In genomic region chr18:31247574-31248199, GRCh38 we compare ENCODE assay signal across 14 cellular contexts.
DNase-seq lines count a peak whose midpoint lies in the region; ATAC-seq, FAIRE-seq and TF ChIP-seq lines count a peak whose summit lies in the region.
"Had no signal": no experiment of that assay in that cellular context is flagged by ENCODE, and none has a peak within 500 bp of the region (broad histone marks: within the 10 kb centered on the region; RNA-seq: fewer than 3 reads in every experiment).

No MANE protein-coding gene starts in this region.

- no peaks in the 10 kb centered on the region for H3K27me3 ChIP-seq in K562 (ENCODE audit: control insufficient read depth in 2 of 2, insufficient read depth in 2 of 2, low read length in 2 of 2)
- H3K27me3 ChIP-seq in left ventricle myocardium inferior (ENCODE audit: low read depth): no peaks in the 10 kb centered on the region
- H3K27me3 ChIP-seq: BLaER1 treated with 17β-estradiol and CSF1 and Interleukin-3, amounts not matched to agents 10 nM and 100 nM; sigmoid colon; thyroid gland had no signal

- TF ChIP-seq CTCF in K562 (IDR thresholded peaks at IDR 0.05 in 2 of 3, conservative IDR thresholded peaks at IDR 0.05 in 1 of 3; ENCODE audit: insufficient read depth in 2 of 3, low read depth in 1 of 3, low read length in 3 of 3) (no peak), left ventricle myocardium inferior (IDR thresholded peaks at IDR 0.05; ENCODE audit: borderline replicate concordance) (no peak)

- no peak for FAIRE-seq in K562 (lab: Jason Lieb, UNC)

- no peaks in the 10 kb centered on the region for H3K9me3 ChIP-seq in K562 (replicated peaks; ENCODE audit: control insufficient read depth, insufficient read depth, low read depth, low read length)
- H3K9me3 ChIP-seq in left ventricle myocardium inferior (replicated peaks): no peaks in the 10 kb centered on the region
- H3K9me3 ChIP-seq: BLaER1 treated with 17β-estradiol and CSF1 and Interleukin-3, amounts not matched to agents 10 nM and 100 nM; sigmoid colon; thyroid gland had no signal

- no peak overlapping the region for H3K9ac ChIP-seq in K562 (ENCODE audit: insufficient read depth in 1 of 2, low read depth in 2 of 2, low read length in 2 of 2)
- H3K9ac ChIP-seq: BLaER1 treated with 17β-estradiol and CSF1 and Interleukin-3, amounts not matched to agents 10 nM and 100 nM had no signal

- no peaks in the 10 kb centered on the region for H3K79me2 ChIP-seq in K562 (ENCODE audit: control insufficient read depth, insufficient read depth, low read length)

- CTCF ChIA-PET in K562 (lab: Yijun Ruan, JAX; ENCODE audit: low intra/inter-chr PET ratio): no interaction called here

- H3K27ac ChIP-seq in K562 (ENCODE audit: extremely low read depth, low read depth, low read length) (no peak overlapping the region), left ventricle myocardium inferior (replicated peaks) (peak overlapping the region; percentile 51), skin epidermis (peak overlapping the region in 14 of 21 experiments; percentile 8 to 89 (median 78))
- H3K27ac ChIP-seq: BLaER1 treated with 17β-estradiol and CSF1 and Interleukin-3, amounts not matched to agents 10 nM and 100 nM; sigmoid colon; thyroid gland had no signal

- H4K20me1 ChIP-seq in K562 (replicated peaks; ENCODE audit: control insufficient read depth, insufficient read depth, low read length): no peaks in the 10 kb centered on the region
- H4K20me1 ChIP-seq: BLaER1 treated with 17β-estradiol and CSF1 and Interleukin-3, amounts not matched to agents 10 nM and 100 nM had no signal

- ATAC-seq in K562: no peak

- POLR2A ChIA-PET in K562 (lab: Yijun Ruan, JAX): interaction anchor here (1.4 kb wide), 1 partner anchor 10 kb away, joined by 3 read pairs; no protein-coding TSS in a partner anchor

- TF ChIP-seq RAD21 in K562 (CRISPR knock-in tag; conservative IDR thresholded peaks at IDR 0.05 in 1 of 2, IDR thresholded peaks at IDR 0.05 in 1 of 2): no peak

- H3K36me3 ChIP-seq in K562 (ENCODE audit: control insufficient read depth, insufficient read depth, low read length) (no peaks in the 10 kb centered on the region), left ventricle myocardium inferior (no peaks in the 10 kb centered on the region)
- H3K36me3 ChIP-seq: BLaER1 treated with 17β-estradiol and CSF1 and Interleukin-3, amounts not matched to agents 10 nM and 100 nM; sigmoid colon; thyroid gland had no signal

- H3K4me3 ChIP-seq in K562 (no peak overlapping the region), left ventricle myocardium inferior (no peak overlapping the region), skin epidermis (no peak overlapping the region)
- H3K4me3 ChIP-seq: BLaER1 treated with 17β-estradiol and CSF1 and Interleukin-3, amounts not matched to agents 10 nM and 100 nM; sigmoid colon; thyroid gland had no signal

- DNase-seq in NCI-H226 (peak; percentile 70), K562 (ENCODE audit: extremely low read depth in 1 of 4, low spot score in 3 of 4) (no peak), left ventricle myocardium inferior (no peak), LoVo (ENCODE audit: low spot score) (no peak), NCI-H1092 treated with DMSO at 0.1 percent for 48 hours (lab: John Stamatoyannopoulos, UW) (no peak), NCI-H526 treated with DMSO at 0.1 percent for 48 hours (lab: John Stamatoyannopoulos, UW) (no peak)
- DNase-seq: activated naive CD4-positive, alpha-beta T cell treated with anti-CD3 and anti-CD28 coated beads, Interleukin-2, amount 10 ng/mL, durations not matched to agents 7 days and 5 days; DMS 273 treated with DMSO at 0.1 percent for 48 hours; NCI-H774; sigmoid colon; stimulated activated CD4-positive, alpha-beta T cell treated with anti-CD3 and anti-CD28 coated beads, Interleukin-4, amount 100 ng/mL, for 24 hours; thyroid gland had no signal

- no TSS peak for BruUV-seq in K562 (replicated peaks; lab: Mats Ljungman, UMichigan)

- peak overlapping the region; percentile 12; the same call in 1 of the 2 replicates for H2AFZ ChIP-seq in K562 (ENCODE audit: low read depth, low read length)

- TF ChIP-seq EP300 in K562 (IDR thresholded peaks at IDR 0.05; ENCODE audit: low read length): no peak

- TF ChIP-seq POLR2A in K562 (conservative IDR thresholded peaks at IDR 0.05): no peak

- no peak overlapping the region for H3K4me2 ChIP-seq in K562 (ENCODE audit: insufficient read depth, low read length)
- H3K4me2 ChIP-seq: BLaER1 treated with 17β-estradiol and CSF1 and Interleukin-3, amounts not matched to agents 10 nM and 100 nM had no signal

- in situ Hi-C loops in K562 (cut with MboI): no loop called here

- 15% methylated on average over 6 of the region's 6 CpGs for WGBS in K562 (ENCODE audit: insufficient coverage, low coverage, missing lambda C conversion rate)

- intact Hi-C loops in K562 (cut with micrococcal nuclease) (no loop called here), left ventricle myocardium inferior (cut with micrococcal nuclease) (no loop called here)

- H3K4me1 ChIP-seq in K562 (replicated peaks in 1 of 2; ENCODE audit: control insufficient read depth in 2 of 2, insufficient read depth in 2 of 2, low read length in 2 of 2) (no peaks in the 10 kb centered on the region; a peak in 1 of 5 replicates), left ventricle myocardium inferior (peaks cover 64% of the 10 kb centered on the region)
- H3K4me1 ChIP-seq: BLaER1 treated with 17β-estradiol and CSF1 and Interleukin-3, amounts not matched to agents 10 nM and 100 nM had no signal

- no peaks in the 10 kb centered on the region for H3K9me1 ChIP-seq in K562 (ENCODE audit: control insufficient read depth, insufficient read depth, low read length)

TF ChIP-seq in K562, 482 proteins besides CTCF, POLR2A, EP300 and RAD21:
- TF ChIP-seq HMBOX1 (IDR thresholded peaks at IDR 0.05) (peak; percentile 73), FOXP4 (CRISPR knock-in tag; IDR thresholded peaks at IDR 0.05; ENCODE audit: borderline replicate concordance) (no peak), CEBPG (CRISPR knock-in tag; IDR thresholded peaks at IDR 0.05) (no peak), CEBPG (tag; conservative IDR thresholded peaks at IDR 0.05 in 1 of 2, IDR thresholded peaks at IDR 0.05 in 1 of 2) (peak in 1 of 2 experiments; percentile 57; a peak in 2 of 4 replicates), CEBPB (tag; IDR thresholded peaks at IDR 0.05) (peak; percentile 81), HDGF (IDR thresholded peaks at IDR 0.05) (no peak)
